ENCODE assay signal across 1 cellular context in genomic region chr9:36118706-36119105, GRCh38.
TF ChIP-seq lines count a peak whose summit lies in the region.

No MANE protein-coding gene starts in this region.

TF ChIP-seq in H1, 55 proteins besides CTCF, POLR2A, EP300 and RAD21 (continued from another document):
- TF ChIP-seq, protein P1, sequence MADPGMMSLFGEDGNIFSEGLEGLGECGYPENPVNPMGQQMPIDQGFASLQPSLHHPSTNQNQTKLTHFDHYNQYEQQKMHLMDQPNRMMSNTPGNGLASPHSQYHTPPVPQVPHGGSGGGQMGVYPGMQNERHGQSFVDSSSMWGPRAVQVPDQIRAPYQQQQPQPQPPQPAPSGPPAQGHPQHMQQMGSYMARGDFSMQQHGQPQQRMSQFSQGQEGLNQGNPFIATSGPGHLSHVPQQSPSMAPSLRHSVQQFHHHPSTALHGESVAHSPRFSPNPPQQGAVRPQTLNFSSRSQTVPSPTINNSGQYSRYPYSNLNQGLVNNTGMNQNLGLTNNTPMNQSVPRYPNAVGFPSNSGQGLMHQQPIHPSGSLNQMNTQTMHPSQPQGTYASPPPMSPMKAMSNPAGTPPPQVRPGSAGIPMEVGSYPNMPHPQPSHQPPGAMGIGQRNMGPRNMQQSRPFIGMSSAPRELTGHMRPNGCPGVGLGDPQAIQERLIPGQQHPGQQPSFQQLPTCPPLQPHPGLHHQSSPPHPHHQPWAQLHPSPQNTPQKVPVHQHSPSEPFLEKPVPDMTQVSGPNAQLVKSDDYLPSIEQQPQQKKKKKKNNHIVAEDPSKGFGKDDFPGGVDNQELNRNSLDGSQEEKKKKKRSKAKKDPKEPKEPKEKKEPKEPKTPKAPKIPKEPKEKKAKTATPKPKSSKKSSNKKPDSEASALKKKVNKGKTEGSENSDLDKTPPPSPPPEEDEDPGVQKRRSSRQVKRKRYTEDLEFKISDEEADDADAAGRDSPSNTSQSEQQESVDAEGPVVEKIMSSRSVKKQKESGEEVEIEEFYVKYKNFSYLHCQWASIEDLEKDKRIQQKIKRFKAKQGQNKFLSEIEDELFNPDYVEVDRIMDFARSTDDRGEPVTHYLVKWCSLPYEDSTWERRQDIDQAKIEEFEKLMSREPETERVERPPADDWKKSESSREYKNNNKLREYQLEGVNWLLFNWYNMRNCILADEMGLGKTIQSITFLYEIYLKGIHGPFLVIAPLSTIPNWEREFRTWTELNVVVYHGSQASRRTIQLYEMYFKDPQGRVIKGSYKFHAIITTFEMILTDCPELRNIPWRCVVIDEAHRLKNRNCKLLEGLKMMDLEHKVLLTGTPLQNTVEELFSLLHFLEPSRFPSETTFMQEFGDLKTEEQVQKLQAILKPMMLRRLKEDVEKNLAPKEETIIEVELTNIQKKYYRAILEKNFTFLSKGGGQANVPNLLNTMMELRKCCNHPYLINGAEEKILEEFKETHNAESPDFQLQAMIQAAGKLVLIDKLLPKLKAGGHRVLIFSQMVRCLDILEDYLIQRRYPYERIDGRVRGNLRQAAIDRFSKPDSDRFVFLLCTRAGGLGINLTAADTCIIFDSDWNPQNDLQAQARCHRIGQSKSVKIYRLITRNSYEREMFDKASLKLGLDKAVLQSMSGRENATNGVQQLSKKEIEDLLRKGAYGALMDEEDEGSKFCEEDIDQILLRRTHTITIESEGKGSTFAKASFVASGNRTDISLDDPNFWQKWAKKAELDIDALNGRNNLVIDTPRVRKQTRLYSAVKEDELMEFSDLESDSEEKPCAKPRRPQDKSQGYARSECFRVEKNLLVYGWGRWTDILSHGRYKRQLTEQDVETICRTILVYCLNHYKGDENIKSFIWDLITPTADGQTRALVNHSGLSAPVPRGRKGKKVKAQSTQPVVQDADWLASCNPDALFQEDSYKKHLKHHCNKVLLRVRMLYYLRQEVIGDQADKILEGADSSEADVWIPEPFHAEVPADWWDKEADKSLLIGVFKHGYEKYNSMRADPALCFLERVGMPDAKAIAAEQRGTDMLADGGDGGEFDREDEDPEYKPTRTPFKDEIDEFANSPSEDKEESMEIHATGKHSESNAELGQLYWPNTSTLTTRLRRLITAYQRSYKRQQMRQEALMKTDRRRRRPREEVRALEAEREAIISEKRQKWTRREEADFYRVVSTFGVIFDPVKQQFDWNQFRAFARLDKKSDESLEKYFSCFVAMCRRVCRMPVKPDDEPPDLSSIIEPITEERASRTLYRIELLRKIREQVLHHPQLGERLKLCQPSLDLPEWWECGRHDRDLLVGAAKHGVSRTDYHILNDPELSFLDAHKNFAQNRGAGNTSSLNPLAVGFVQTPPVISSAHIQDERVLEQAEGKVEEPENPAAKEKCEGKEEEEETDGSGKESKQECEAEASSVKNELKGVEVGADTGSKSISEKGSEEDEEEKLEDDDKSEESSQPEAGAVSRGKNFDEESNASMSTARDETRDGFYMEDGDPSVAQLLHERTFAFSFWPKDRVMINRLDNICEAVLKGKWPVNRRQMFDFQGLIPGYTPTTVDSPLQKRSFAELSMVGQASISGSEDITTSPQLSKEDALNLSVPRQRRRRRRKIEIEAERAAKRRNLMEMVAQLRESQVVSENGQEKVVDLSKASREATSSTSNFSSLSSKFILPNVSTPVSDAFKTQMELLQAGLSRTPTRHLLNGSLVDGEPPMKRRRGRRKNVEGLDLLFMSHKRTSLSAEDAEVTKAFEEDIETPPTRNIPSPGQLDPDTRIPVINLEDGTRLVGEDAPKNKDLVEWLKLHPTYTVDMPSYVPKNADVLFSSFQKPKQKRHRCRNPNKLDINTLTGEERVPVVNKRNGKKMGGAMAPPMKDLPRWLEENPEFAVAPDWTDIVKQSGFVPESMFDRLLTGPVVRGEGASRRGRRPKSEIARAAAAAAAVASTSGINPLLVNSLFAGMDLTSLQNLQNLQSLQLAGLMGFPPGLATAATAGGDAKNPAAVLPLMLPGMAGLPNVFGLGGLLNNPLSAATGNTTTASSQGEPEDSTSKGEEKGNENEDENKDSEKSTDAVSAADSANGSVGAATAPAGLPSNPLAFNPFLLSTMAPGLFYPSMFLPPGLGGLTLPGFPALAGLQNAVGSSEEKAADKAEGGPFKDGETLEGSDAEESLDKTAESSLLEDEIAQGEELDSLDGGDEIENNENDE (IDR thresholded peaks at IDR 0.05; ENCODE audit: insufficient replicate concordance, low read length): no peak
